ENCODE assay signal across 8 cellular contexts in the genomic region with DNA sequence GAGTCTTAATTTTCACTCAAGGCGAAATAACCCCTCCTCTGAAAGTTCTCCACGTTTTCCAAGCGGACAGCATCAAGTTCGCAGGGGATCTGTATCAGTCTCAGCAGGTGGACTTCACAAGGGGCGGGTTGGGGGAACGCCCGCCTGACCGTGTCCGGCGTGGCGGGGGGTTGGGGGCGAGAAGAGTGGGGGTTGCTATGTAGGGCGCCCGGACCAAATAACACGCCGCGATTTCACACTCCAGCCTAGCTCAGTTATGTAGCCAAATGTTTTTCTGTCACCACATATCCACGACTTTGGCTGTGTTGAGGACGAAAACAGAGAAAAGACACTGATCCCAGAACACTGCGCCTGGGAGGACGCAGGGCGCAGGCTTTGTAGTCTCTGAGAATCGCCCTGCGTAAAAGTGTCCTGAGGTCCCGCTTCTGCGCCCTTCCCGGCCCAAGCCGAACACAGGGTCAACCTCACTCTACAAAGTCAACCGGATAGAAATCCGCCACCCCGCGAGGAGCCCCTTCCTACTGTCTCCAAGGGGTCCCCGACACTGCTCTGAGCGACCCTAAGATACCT. TPM values are rescaled to one million over a fixed set of nuclear protein-coding genes. Genes with fewer than 3 reads are reported as not detected.
DNase-seq lines count a peak whose midpoint lies in the region; ATAC-seq and TF ChIP-seq lines count a peak whose summit lies in the region.

No MANE protein-coding gene starts in this region.

- H3K36me3 ChIP-seq in GM23248 (ENCODE audit: low read depth), result no peaks in the 10 kb centered on the region
- H3K36me3 ChIP-seq in skeletal muscle satellite cell (ENCODE audit: insufficient read depth, low read length), result no peaks in the 10 kb centered on the region

- no peaks in the 10 kb centered on the region for H3K79me2 ChIP-seq in GM23248 (ENCODE audit: insufficient read depth)

- in situ Hi-C loops in GM23248 (cut with MboI), result no loop called here

- H2AFZ ChIP-seq in GM23248, result peak overlapping the region; percentile 80

- H3K4me3 ChIP-seq in GM23248 (peak overlapping the region; percentile 71), iPS-11a (ENCODE audit: low read depth, low read length) (peak overlapping the region; percentile 77), skeletal muscle satellite cell (ENCODE audit: low read length) (peak overlapping the region; percentile 75)

- H3K4me2 ChIP-seq in GM23248 (ENCODE audit: unreplicated experiment) (peak overlapping the region; percentile 85), skeletal muscle satellite cell (ENCODE audit: low read length) (peak overlapping the region; percentile 97)

- peak overlapping the region; percentile 95 for H3K4me3 Mint-ChIP-seq in activated B cell treated with CpG ODN at 0.5 μM for 24 hours

- peak overlapping the region; percentile 93 for H3K27ac Mint-ChIP-seq in activated B cell treated with CpG ODN at 0.5 μM for 24 hours

- intact Hi-C loops in activated B cell treated with CpG ODN at 0.5 μM for 24 hours (cut with micrococcal nuclease), result loop anchor here (2.0 to 5.0 kb wide), 2 partner anchors 71 to 168 kb away; no protein-coding TSS in a partner anchor

- 3 to 7% methylated on average over 34 of the region's 34 CpGs for WGBS in GM23248 (ENCODE audit: low coverage in 1 of 2, low lambda C conversion rate in 2 of 2, missing lambda C conversion rate in 2 of 2), 2 experiments

- H3K27me3 Mint-ChIP-seq in activated B cell treated with CpG ODN at 0.5 μM for 24 hours, result no peaks in the 10 kb centered on the region

- H3K27me3 ChIP-seq in GM23248 (replicated peaks; ENCODE audit: insufficient read depth), result no peaks in the 10 kb centered on the region
- H3K27me3 ChIP-seq in skeletal muscle satellite cell (ENCODE audit: control insufficient read depth, insufficient read depth, low read length), result peaks cover 33% of the 10 kb centered on the region

- H3K9ac ChIP-seq in GM23248, result peak overlapping the region; percentile 30
- H3K9ac ChIP-seq in skeletal muscle satellite cell (ENCODE audit: low read depth, low read length), result peak overlapping the region; percentile 57

- POLR2A ChIA-PET in activated B cell treated with CpG ODN at 0.5 μM for 24 hours (lab: Charles Lee), result interaction anchor here (0.7 to 4.9 kb wide), 12 partner anchors 8 to 204 kb away, joined by 3 to 95 read pairs (median 8); a partner anchor contains a TSS

- H3K9me3 Mint-ChIP-seq in activated B cell treated with CpG ODN at 0.5 μM for 24 hours, result no peaks in the 10 kb centered on the region

- peaks cover 44% of the 10 kb centered on the region for H3K36me3 Mint-ChIP-seq in activated B cell treated with CpG ODN at 0.5 μM for 24 hours (ENCODE audit: low read depth)

- TF ChIP-seq CTCF in activated B cell treated with CpG ODN at 0.5 μM for 24 hours (IDR thresholded peaks at IDR 0.05), result no peak

- CTCF ChIA-PET in activated B cell treated with CpG ODN at 0.5 μM for 24 hours (lab: Charles Lee), result interaction anchor here (1.0 to 6.7 kb wide), 5 partner anchors 14 to 65 kb away, joined by 3 to 70 read pairs (median 4); no protein-coding TSS in a partner anchor

- H4K20me1 ChIP-seq in GM23248 (ENCODE audit: insufficient read depth), result no peaks in the 10 kb centered on the region

- H3K4me1 Mint-ChIP-seq in activated B cell treated with CpG ODN at 0.5 μM for 24 hours, result peaks cover 70% of the 10 kb centered on the region

- H3K9me3 ChIP-seq in GM23248 (ENCODE audit: low read depth), result no peaks in the 10 kb centered on the region
- H3K9me3 ChIP-seq in skeletal muscle satellite cell (replicated peaks; ENCODE audit: low read length), result no peaks in the 10 kb centered on the region

- ATAC-seq in activated B cell treated with CpG ODN at 0.5 μM for 24 hours (ENCODE audit: low read depth), result no peak
- no peak for ATAC-seq in HG02938 (IDR thresholded peaks at IDR 0.05; ENCODE audit: unreplicated experiment)

- H3F3A ChIP-seq in GM23248 (ENCODE audit: insufficient read depth), result no peaks in the 10 kb centered on the region

- peak; percentile 56 for DNase-seq in GM23248
- DNase-seq in activated B cell treated with CpG ODN at 0.5 μM for 24 hours, result no peak
- no peak for DNase-seq in dermis blood vessel endothelial cell
- no peak for DNase-seq in stimulated activated CD4-positive, alpha-beta T cell treated with anti-CD3 and anti-CD28 coated beads, Interleukin-1b, Interleukin-23, amount 100 ng/mL, for 48 hours
- no peak for DNase-seq in central memory CD4-positive, alpha-beta T cell

- no peaks in the 10 kb centered on the region for H3K9me2 ChIP-seq in GM23248 (ENCODE audit: insufficient read depth)

- H3K27ac ChIP-seq in GM23248, result no peak overlapping the region

- H3K4me1 ChIP-seq in GM23248 (ENCODE audit: insufficient read depth), result peaks cover 3% of the 10 kb centered on the region; the same call in 1 of the 2 replicates
- peaks cover 22% of the 10 kb centered on the region for H3K4me1 ChIP-seq in skeletal muscle satellite cell (ENCODE audit: control insufficient read depth, insufficient read depth, low read length)

RNA-seq across cellular contexts. Expression of a gene that starts 0.5 kb away (rescaled TPM):
- total RNA-seq in GM23248 (2014; rRNA removed; shearing (Covaris generic)), result 2.1 and 2.7 TPM in 2 replicates
- 1.1 and 1.3 TPM in 2 replicates for polyA plus RNA-seq in GM23248 (2016; fragmentation: Nextera tagmentation; extraction: Ambion mirVana)
- 133 and 168 TPM in 2 replicates for total RNA-seq in activated B cell treated with CpG ODN at 0.5 μM for 24 hours
- total RNA-seq in skeletal muscle satellite cell (2012; rRNA removed), result 2.0 and 3.3 TPM in 2 replicates
- total RNA-seq in dermis blood vessel endothelial cell, result under 0.01 and 0.05 TPM in 2 replicates

Comparison
In these comparisons a context has a peak if more than half of its experiments do, and no peak if none do; other contexts are left out.
1. RNA of a gene that starts 0.5 kb away (total RNA-seq): 133 to 168 TPM in activated B cell treated with CpG ODN at 0.5 μM for 24 hours; 2.1 to 2.7 TPM in GM23248 and under 0.01 to 0.05 TPM in dermis blood vessel endothelial cell; every median in the first group is over 10 times any median in the second.
2. Peak in every context shown above with its lines, with median percentiles within 50 percentile points of each other: H3K4me3 ChIP-seq.